ENCODE assay signal across 15 cellular contexts in genomic region chrX:69361286-69361926, GRCh38.
DNase-seq lines count a peak whose midpoint lies in the region; ATAC-seq lines count a peak whose summit lies in the region.
"Had no signal": no experiment of that assay in that cellular context is flagged by ENCODE, and none has a peak within 500 bp of the region (broad histone marks: within the 10 kb centered on the region; RNA-seq: fewer than 3 reads in every experiment).

No MANE protein-coding gene starts in this region.

- H3K4me1 ChIP-seq in SJCRH30: peaks cover 25% of the 10 kb centered on the region
- H3K4me1 ChIP-seq: esophagus muscularis mucosa, psoas muscle had no signal

- no peaks in the 10 kb centered on the region for H3K27me3 Mint-ChIP-seq in effector memory CD8-positive, alpha-beta T cell
- H3K27me3 Mint-ChIP-seq: activated naive CD4-positive, alpha-beta T cell treated with anti-CD3 and anti-CD28 coated beads, Interleukin-2, amount 10 ng/mL, durations not matched to agents 7 days and 5 days had no signal

- DNase-seq in ELF-1 (ENCODE audit: low read depth, low spot score) (peak; percentile 45), SJCRH30 (peak; percentile 59 to 63), fibroblast of the conjunctiva (ENCODE audit: low read depth) (peak; percentile 42), sciatic nerve (ENCODE audit: low spot score) (no peak)
- no peak for DNase-seq in effector memory CD8-positive, alpha-beta T cell
- DNase-seq: activated naive CD4-positive, alpha-beta T cell treated with anti-CD3 and anti-CD28 coated beads, Interleukin-2, amount 10 ng/mL, durations not matched to agents 7 days and 5 days; NCI-H1930; psoas muscle; stimulated activated CD4-positive, alpha-beta T cell treated with anti-CD3 and anti-CD28 coated beads, Interleukin-2, amount 100 ng/mL, for 48 hours had no signal

- no peak overlapping the region for H3K4me3 Mint-ChIP-seq in effector memory CD8-positive, alpha-beta T cell
- H3K4me3 Mint-ChIP-seq: activated naive CD4-positive, alpha-beta T cell treated with anti-CD3 and anti-CD28 coated beads, Interleukin-2, amount 10 ng/mL, durations not matched to agents 7 days and 5 days had no signal

- no peaks in the 10 kb centered on the region for H3K27me3 ChIP-seq in SJCRH30
- H3K27me3 ChIP-seq: esophagus muscularis mucosa had no signal

- no peak overlapping the region for H3K27ac Mint-ChIP-seq in effector memory CD8-positive, alpha-beta T cell
- H3K27ac Mint-ChIP-seq: activated naive CD4-positive, alpha-beta T cell treated with anti-CD3 and anti-CD28 coated beads, Interleukin-2, amount 10 ng/mL, durations not matched to agents 7 days and 5 days had no signal

- H3K4me1 Mint-ChIP-seq in effector memory CD8-positive, alpha-beta T cell (ENCODE audit: low read depth in 2 of 2): no peaks in the 10 kb centered on the region
- H3K4me1 Mint-ChIP-seq: activated naive CD4-positive, alpha-beta T cell treated with anti-CD3 and anti-CD28 coated beads, Interleukin-2, amount 10 ng/mL, durations not matched to agents 7 days and 5 days had no signal

- intact Hi-C loops in sciatic nerve (cut with DNase I): no loop called here

- no peaks in the 10 kb centered on the region for H3K36me3 Mint-ChIP-seq in effector memory CD8-positive, alpha-beta T cell (ENCODE audit: insufficient read depth)
- H3K36me3 Mint-ChIP-seq: activated naive CD4-positive, alpha-beta T cell treated with anti-CD3 and anti-CD28 coated beads, Interleukin-2, amount 10 ng/mL, durations not matched to agents 7 days and 5 days had no signal

- no peaks in the 10 kb centered on the region for H3K9me3 ChIP-seq in SJCRH30 (replicated peaks)
- H3K9me3 ChIP-seq: BLaER1 treated with 17β-estradiol and CSF1 and Interleukin-3, amounts not matched to agents 10 nM and 100 nM; esophagus muscularis mucosa; psoas muscle had no signal

- H3K9me3 Mint-ChIP-seq in effector memory CD8-positive, alpha-beta T cell: no peaks in the 10 kb centered on the region
- H3K9me3 Mint-ChIP-seq: activated naive CD4-positive, alpha-beta T cell treated with anti-CD3 and anti-CD28 coated beads, Interleukin-2, amount 10 ng/mL, durations not matched to agents 7 days and 5 days had no signal

- no peak overlapping the region for H3K4me3 ChIP-seq in SJCRH30
- H3K4me3 ChIP-seq: BLaER1 treated with 17β-estradiol and CSF1 and Interleukin-3, amounts not matched to agents 10 nM and 100 nM; esophagus muscularis mucosa; psoas muscle; SK-N-MC had no signal

- peak; percentile 44 for ATAC-seq in sciatic nerve
- no peak for ATAC-seq in GM21360 (IDR thresholded peaks at IDR 0.05; ENCODE audit: unreplicated experiment)
- no peak for ATAC-seq in effector memory CD8-positive, alpha-beta T cell (replicated peaks)
- ATAC-seq in HG02973 (IDR thresholded peaks at IDR 0.05; ENCODE audit: unreplicated experiment): no peak
- ATAC-seq in HG03439 (IDR thresholded peaks at IDR 0.05; ENCODE audit: unreplicated experiment): no peak

- peak overlapping the region; percentile 57 for H3K27ac ChIP-seq in SJCRH30
- H3K27ac ChIP-seq: psoas muscle, SK-N-MC had no signal

- no peaks in the 10 kb centered on the region for H3K36me3 ChIP-seq in SJCRH30
- H3K36me3 ChIP-seq: BLaER1 treated with 17β-estradiol and CSF1 and Interleukin-3, amounts not matched to agents 10 nM and 100 nM; esophagus muscularis mucosa had no signal

Comparison
In these comparisons a context has a peak if more than half of its experiments do, and no peak if none do; other contexts are left out.
1. DNase-seq: peak in ELF-1 (single experiment), SJCRH30 (2 of 2) and fibroblast of the conjunctiva (single experiment); none in sciatic nerve (single experiment) and effector memory CD8-positive, alpha-beta T cell (0 of 3).